1 cellular context compared by ENCODE assay signal in genomic region chr1:220219136-220219442, GRCh38.
TF ChIP-seq lines count a peak whose summit lies in the region.

No MANE protein-coding gene starts in this region.

TF ChIP-seq in IMR-90, 13 proteins besides CTCF, POLR2A, EP300 and RAD21:
- TF ChIP-seq CHD1 (IDR thresholded peaks at IDR 0.05; ENCODE audit: low read depth, low read length) (no peak), MAFK (IDR thresholded peaks at IDR 0.05; ENCODE audit: low read depth, low read length) (no peak), MAZ (IDR thresholded peaks at IDR 0.05; ENCODE audit: borderline replicate concordance, low read depth, low read length) (no peak), SMC3 (IDR thresholded peaks at IDR 0.05; ENCODE audit: low read depth, low read length) (no peak), NFE2L2 (IDR thresholded peaks at IDR 0.05; ENCODE audit: low read depth, low read length) (no peak), FOS (IDR thresholded peaks at IDR 0.05; ENCODE audit: low read depth, low read length) (no peak), USF2 (IDR thresholded peaks at IDR 0.05; ENCODE audit: low read depth, low read length) (no peak), MXI1 (IDR thresholded peaks at IDR 0.05; ENCODE audit: borderline replicate concordance, low read depth, low read length) (no peak), BHLHE40 (IDR thresholded peaks at IDR 0.05; ENCODE audit: low read depth, low read length) (no peak), RCOR1 (IDR thresholded peaks at IDR 0.05; ENCODE audit: insufficient replicate concordance, low read length) (no peak), RFX5 (IDR thresholded peaks at IDR 0.05; ENCODE audit: low read depth, low read length) (no peak), CEBPB (IDR thresholded peaks at IDR 0.05; ENCODE audit: low read depth, low read length) (no peak), ELK1 (IDR thresholded peaks at IDR 0.05; ENCODE audit: borderline replicate concordance, low read depth, low read length) (no peak)
